ENCODE assay signal across 2 cellular contexts in the genomic region with DNA sequence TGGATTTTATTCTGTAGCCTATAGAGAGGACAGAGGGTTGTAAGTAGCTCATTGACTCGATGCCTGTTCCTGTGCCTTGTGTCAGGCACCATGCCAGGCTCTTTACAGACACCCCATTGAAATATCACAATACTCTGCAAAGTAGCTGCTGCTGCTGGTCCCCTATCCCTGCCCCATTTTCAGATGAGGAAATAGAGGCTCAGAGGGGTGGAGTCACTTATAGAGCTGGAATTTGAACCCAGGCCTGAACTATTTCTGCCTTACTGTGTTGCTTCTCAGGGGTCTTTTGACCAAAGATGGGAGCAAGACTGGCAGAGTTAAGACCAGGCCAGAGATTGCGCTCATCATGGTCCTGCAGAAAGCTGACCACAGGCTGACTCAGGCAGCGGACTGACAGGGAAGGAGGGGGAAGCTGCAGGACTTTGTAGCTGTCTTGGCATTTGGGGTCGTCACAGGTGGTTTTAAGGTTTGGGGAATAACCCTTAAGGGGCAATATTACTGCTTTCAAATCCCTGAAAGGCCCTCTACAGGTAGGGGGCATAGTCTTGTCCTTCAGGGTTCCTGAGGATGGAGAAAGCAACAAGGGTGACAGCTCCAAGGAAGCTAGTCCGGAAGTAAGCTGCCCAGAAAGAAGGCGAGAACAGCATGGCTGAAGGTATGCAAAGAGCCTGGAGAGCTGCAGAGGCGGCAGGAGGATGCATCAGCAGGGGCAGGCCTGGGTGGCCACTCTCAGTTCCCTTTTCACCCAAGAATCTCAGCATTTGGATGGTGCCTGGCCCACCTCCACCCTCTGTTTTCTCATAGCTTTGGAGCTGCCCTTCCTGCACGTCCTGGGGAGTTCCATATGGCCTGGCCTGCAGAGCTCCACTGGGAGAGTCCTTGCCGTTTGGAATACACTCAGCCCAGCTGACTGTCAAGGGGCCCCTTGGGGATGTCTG.
TF ChIP-seq lines count a peak whose summit lies in the region.

No MANE protein-coding gene starts in this region.

TF ChIP-seq in liver, 16 proteins besides CTCF, POLR2A, EP300 and RAD21:
- TF ChIP-seq, protein P1, sequence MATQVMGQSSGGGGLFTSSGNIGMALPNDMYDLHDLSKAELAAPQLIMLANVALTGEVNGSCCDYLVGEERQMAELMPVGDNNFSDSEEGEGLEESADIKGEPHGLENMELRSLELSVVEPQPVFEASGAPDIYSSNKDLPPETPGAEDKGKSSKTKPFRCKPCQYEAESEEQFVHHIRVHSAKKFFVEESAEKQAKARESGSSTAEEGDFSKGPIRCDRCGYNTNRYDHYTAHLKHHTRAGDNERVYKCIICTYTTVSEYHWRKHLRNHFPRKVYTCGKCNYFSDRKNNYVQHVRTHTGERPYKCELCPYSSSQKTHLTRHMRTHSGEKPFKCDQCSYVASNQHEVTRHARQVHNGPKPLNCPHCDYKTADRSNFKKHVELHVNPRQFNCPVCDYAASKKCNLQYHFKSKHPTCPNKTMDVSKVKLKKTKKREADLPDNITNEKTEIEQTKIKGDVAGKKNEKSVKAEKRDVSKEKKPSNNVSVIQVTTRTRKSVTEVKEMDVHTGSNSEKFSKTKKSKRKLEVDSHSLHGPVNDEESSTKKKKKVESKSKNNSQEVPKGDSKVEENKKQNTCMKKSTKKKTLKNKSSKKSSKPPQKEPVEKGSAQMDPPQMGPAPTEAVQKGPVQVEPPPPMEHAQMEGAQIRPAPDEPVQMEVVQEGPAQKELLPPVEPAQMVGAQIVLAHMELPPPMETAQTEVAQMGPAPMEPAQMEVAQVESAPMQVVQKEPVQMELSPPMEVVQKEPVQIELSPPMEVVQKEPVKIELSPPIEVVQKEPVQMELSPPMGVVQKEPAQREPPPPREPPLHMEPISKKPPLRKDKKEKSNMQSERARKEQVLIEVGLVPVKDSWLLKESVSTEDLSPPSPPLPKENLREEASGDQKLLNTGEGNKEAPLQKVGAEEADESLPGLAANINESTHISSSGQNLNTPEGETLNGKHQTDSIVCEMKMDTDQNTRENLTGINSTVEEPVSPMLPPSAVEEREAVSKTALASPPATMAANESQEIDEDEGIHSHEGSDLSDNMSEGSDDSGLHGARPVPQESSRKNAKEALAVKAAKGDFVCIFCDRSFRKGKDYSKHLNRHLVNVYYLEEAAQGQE (IDR thresholded peaks at IDR 0.05): no peak
- TF ChIP-seq, protein P2, sequence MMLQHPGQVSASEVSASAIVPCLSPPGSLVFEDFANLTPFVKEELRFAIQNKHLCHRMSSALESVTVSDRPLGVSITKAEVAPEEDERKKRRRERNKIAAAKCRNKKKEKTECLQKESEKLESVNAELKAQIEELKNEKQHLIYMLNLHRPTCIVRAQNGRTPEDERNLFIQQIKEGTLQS (IDR thresholded peaks at IDR 0.05): no peak
- TF ChIP-seq ZBTB33 (IDR thresholded peaks at IDR 0.05): no peak
- TF ChIP-seq HNF4G (IDR thresholded peaks at IDR 0.05): no peak
- TF ChIP-seq, protein P3, sequence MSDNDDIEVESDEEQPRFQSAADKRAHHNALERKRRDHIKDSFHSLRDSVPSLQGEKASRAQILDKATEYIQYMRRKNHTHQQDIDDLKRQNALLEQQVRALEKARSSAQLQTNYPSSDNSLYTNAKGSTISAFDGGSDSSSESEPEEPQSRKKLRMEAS (IDR thresholded peaks at IDR 0.05): no peak
- TF ChIP-seq YY1 (IDR thresholded peaks at IDR 0.05): no peak
- TF ChIP-seq SP1 (IDR thresholded peaks at IDR 0.05): no peak
TF ChIP-seq in liver: peak in this region for 0.

TF ChIP-seq in HepG2, 621 proteins besides CTCF, POLR2A, EP300 and RAD21:
- TF ChIP-seq ZNF607 (CRISPR knock-in tag; IDR thresholded peaks at IDR 0.05; ENCODE audit: borderline replicate concordance): no peak
- TF ChIP-seq ESRRA (CRISPR knock-in tag; IDR thresholded peaks at IDR 0.05; ENCODE audit: low read depth): no peak
- no peak for TF ChIP-seq ZNF775 (CRISPR knock-in tag; IDR thresholded peaks at IDR 0.05; ENCODE audit: borderline replicate concordance)
- no peak for TF ChIP-seq HBP1 (CRISPR knock-in tag; IDR thresholded peaks at IDR 0.05; ENCODE audit: low read depth)
- no peak for TF ChIP-seq TBX2 (CRISPR knock-in tag; IDR thresholded peaks at IDR 0.05; ENCODE audit: borderline replicate concordance)
- TF ChIP-seq ZNF256 (CRISPR knock-in tag; conservative IDR thresholded peaks at IDR 0.05): no peak
- no peak for TF ChIP-seq CHD2 (IDR thresholded peaks at IDR 0.05; ENCODE audit: low read depth, low read length)
- TF ChIP-seq, protein P4, sequence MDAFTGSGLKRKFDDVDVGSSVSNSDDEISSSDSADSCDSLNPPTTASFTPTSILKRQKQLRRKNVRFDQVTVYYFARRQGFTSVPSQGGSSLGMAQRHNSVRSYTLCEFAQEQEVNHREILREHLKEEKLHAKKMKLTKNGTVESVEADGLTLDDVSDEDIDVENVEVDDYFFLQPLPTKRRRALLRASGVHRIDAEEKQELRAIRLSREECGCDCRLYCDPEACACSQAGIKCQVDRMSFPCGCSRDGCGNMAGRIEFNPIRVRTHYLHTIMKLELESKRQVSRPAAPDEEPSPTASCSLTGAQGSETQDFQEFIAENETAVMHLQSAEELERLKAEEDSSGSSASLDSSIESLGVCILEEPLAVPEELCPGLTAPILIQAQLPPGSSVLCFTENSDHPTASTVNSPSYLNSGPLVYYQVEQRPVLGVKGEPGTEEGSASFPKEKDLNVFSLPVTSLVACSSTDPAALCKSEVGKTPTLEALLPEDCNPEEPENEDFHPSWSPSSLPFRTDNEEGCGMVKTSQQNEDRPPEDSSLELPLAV (CRISPR knock-in tag; conservative IDR thresholded peaks at IDR 0.05; ENCODE audit: low read depth): no peak
- no peak for TF ChIP-seq ZNF432 (CRISPR knock-in tag; IDR thresholded peaks at IDR 0.05; ENCODE audit: borderline replicate concordance)
